Comparison of ENCODE assay signal across 8 cellular contexts in the genomic region with DNA sequence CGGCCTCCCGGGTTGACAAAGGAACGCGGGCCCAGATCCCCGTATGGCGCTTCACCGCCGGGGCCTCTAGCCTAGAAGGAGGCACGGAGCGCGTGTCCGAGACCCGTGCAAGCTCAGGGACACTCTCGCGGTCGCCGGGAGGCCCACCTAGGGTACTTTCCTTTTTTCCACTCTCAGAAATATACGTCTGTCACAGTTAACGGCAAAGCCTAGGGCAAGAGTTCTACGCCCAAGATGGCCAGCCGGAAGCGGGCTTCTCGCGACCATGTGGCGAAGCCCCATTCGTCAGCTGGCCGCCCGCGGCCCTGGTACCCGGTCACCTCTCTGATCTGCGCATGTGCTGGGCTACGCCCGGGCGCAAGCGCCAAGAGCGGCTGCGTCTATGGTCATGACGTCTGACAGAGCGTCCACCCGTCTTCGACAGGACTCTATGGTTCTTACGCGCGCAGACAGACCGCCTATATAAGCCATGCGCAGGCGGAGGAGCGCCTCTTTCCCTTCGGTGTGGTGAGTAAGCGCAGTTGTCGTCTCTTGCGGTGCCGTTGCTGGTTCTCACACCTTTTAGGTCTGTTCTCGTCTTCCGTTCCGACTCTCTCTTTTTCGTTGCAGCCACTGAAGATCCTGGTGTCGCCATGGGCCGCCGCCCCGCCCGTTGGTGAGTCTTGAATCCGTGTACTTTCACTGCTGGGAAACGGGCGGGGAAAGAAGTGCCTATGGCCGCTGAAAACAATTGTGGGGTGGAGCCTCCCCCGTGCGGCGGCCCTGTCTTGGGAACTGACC. TPM values are rescaled to one million over a fixed set of nuclear protein-coding genes. Genes with fewer than 3 reads are reported as not detected.
A peak's percentile ranks its signal among the peaks of the same experiment; 100 is the strongest.
DNase-seq lines count a peak whose midpoint lies in the region; TF ChIP-seq lines count a peak whose summit lies in the region.

Gene RPL10 (plus strand): TSS at position 490 of the 780 bp plus-strand sequence. CDS start 143 bp downstream, at position 633.

- peak in 3 of 4 donors; percentile 83 to 95 (median 88) for TF ChIP-seq POLR2A in esophagus squamous epithelium (IDR thresholded peaks at IDR 0.05)

- peaks cover 10 to 55% (median 15%) of the 10 kb centered on the region in 3 donors for H3K4me1 ChIP-seq in esophagus squamous epithelium

- intact Hi-C loops in activated T-helper 1 cell treated with anti-CD3 and anti-CD28 coated beads, Interleukin-12 subunit alpha, Interleukin-12 subunit beta, Interleukin-2, Interleukin-4 antibody, amounts not matched to agents 30 ng/mL and 10 ng/mL and 1 ng/mL, durations not matched to agents 14 hours and 24 hours and 36 hours (cut with micrococcal nuclease) = loop anchor here (5.0 to 10.0 kb wide), 3 partner anchors 134 to 673 kb away; partner anchors contain the start of genes ABCD1, ARHGAP4 and BCAP31
- intact Hi-C loops in esophagus squamous epithelium (cut with DNase I) = no loop called here

- H3K9me3 ChIP-seq in esophagus squamous epithelium = no peaks in the 10 kb centered on the region

- H3K4me1 Mint-ChIP-seq in activated T-helper 1 cell treated with anti-CD3 and anti-CD28 coated beads, Interleukin-12 subunit alpha, Interleukin-12 subunit beta, Interleukin-2, Interleukin-4 antibody, amounts not matched to agents 30 ng/mL and 10 ng/mL and 1 ng/mL, durations not matched to agents 14 hours and 24 hours and 36 hours (ENCODE audit: low read depth) = peaks cover 8% of the 10 kb centered on the region

- peak within 1 kb of the TSS; percentile 98 for H3K4me3 Mint-ChIP-seq in activated T-helper 1 cell treated with anti-CD3 and anti-CD28 coated beads, Interleukin-12 subunit alpha, Interleukin-12 subunit beta, Interleukin-2, Interleukin-4 antibody, amounts not matched to agents 30 ng/mL and 10 ng/mL and 1 ng/mL, durations not matched to agents 14 hours and 24 hours and 36 hours

- H3K36me3 Mint-ChIP-seq in activated T-helper 1 cell treated with anti-CD3 and anti-CD28 coated beads, Interleukin-12 subunit alpha, Interleukin-12 subunit beta, Interleukin-2, Interleukin-4 antibody, amounts not matched to agents 30 ng/mL and 10 ng/mL and 1 ng/mL, durations not matched to agents 14 hours and 24 hours and 36 hours (ENCODE audit: low read depth) = peaks cover 20% of the 10 kb centered on the region

- peak within 1 kb of the TSS; percentile 95 to 99 (median 97) for H3K27ac ChIP-seq in esophagus squamous epithelium

- H3K4me3 ChIP-seq in LNCaP clone FGC (ENCODE audit: low read depth, low read length) (peak within 1 kb of the TSS; percentile 87), esophagus squamous epithelium (peak within 1 kb of the TSS; percentile 67 to 76 (median 72))

- no peaks in the 10 kb centered on the region for H3K9me3 Mint-ChIP-seq in activated T-helper 1 cell treated with anti-CD3 and anti-CD28 coated beads, Interleukin-12 subunit alpha, Interleukin-12 subunit beta, Interleukin-2, Interleukin-4 antibody, amounts not matched to agents 30 ng/mL and 10 ng/mL and 1 ng/mL, durations not matched to agents 14 hours and 24 hours and 36 hours

- WGBS in esophagus squamous epithelium, 2 donors = 51% methylated on average over 25 of the region's 69 CpGs; no CpG with 5 or more reads in 1 of the 2 donors

- peak within 1 kb of the TSS; percentile 99 for H3K27ac Mint-ChIP-seq in activated T-helper 1 cell treated with anti-CD3 and anti-CD28 coated beads, Interleukin-12 subunit alpha, Interleukin-12 subunit beta, Interleukin-2, Interleukin-4 antibody, amounts not matched to agents 30 ng/mL and 10 ng/mL and 1 ng/mL, durations not matched to agents 14 hours and 24 hours and 36 hours

- DNase-seq in Daoy (ENCODE audit: low read depth) = peak; percentile 95
- peak; percentile 89 for DNase-seq in GOT3 (lab: John Stamatoyannopoulos, UW)
- peak; percentile 88 for DNase-seq in LNCaP clone FGC (ENCODE audit: low read depth)
- DNase-seq in RPMI8226 = peak; percentile 97
- DNase-seq in activated T-helper 1 cell treated with anti-CD3 and anti-CD28 coated beads, Interleukin-12 subunit alpha, Interleukin-12 subunit beta, Interleukin-2, Interleukin-4 antibody, amounts not matched to agents 30 ng/mL and 10 ng/mL and 1 ng/mL, durations not matched to agents 14 hours and 24 hours and 36 hours (ENCODE audit: low spot score) = peak; percentile 91
- DNase-seq in esophagus squamous epithelium (lab: John Stamatoyannopoulos, UW) = peak; percentile 60
- peak; percentile 94 for DNase-seq in myocyte (ENCODE audit: low read depth)
- DNase-seq in stimulated activated CD8-positive, alpha-beta memory T cell treated with anti-CD3 and anti-CD28 coated beads, Interleukin-7, amount 100 ng/mL, for 4 hours (ENCODE audit: low read depth in 2 of 2) = peak; percentile 85

- no peaks in the 10 kb centered on the region for H3K27me3 ChIP-seq in esophagus squamous epithelium

- TF ChIP-seq CTCF in LNCaP clone FGC (IDR thresholded peaks at IDR 0.05; ENCODE audit: control insufficient read depth, extremely low read depth, insufficient read depth) = no peak
- no peak for TF ChIP-seq CTCF in esophagus squamous epithelium (IDR thresholded peaks at IDR 0.05)

- H3K27me3 Mint-ChIP-seq in activated T-helper 1 cell treated with anti-CD3 and anti-CD28 coated beads, Interleukin-12 subunit alpha, Interleukin-12 subunit beta, Interleukin-2, Interleukin-4 antibody, amounts not matched to agents 30 ng/mL and 10 ng/mL and 1 ng/mL, durations not matched to agents 14 hours and 24 hours and 36 hours (ENCODE audit: insufficient read depth) = no peaks in the 10 kb centered on the region

- H3K36me3 ChIP-seq in esophagus squamous epithelium = peaks cover 10 to 25% (median 14%) of the 10 kb centered on the region in 3 donors

RNA-seq across cellular contexts. Expression of gene RPL10, which starts in this region (rescaled TPM):
- total RNA-seq in Daoy (2014; rRNA removed; shearing (Covaris generic)) = 3,278 and 3,646 TPM in 2 replicates
- total RNA-seq in activated T-helper 1 cell treated with anti-CD3 and anti-CD28 coated beads, Interleukin-12 subunit alpha, Interleukin-12 subunit beta, Interleukin-2, Interleukin-4 antibody, amounts not matched to agents 30 ng/mL and 10 ng/mL and 1 ng/mL, durations not matched to agents 14 hours and 24 hours and 36 hours = 2,208 and 2,261 TPM in 2 replicates
- total RNA-seq in esophagus squamous epithelium (1,000 to 10,000 TPM; 2,607 to 8,937 (median 4,770) TPM), myocyte (2,503 and 3,937 TPM in 2 replicates)
- polyA plus RNA-seq in myocyte (2012) = 2,274 TPM

Comparison
In these comparisons a context has a peak if more than half of its experiments do, and no peak if none do; other contexts are left out.
1. Peak in every context shown above with its lines: DNase-seq, H3K4me3 ChIP-seq and H3K27ac ChIP-seq.